22 cellular contexts compared by ENCODE assay signal in the genomic region with DNA sequence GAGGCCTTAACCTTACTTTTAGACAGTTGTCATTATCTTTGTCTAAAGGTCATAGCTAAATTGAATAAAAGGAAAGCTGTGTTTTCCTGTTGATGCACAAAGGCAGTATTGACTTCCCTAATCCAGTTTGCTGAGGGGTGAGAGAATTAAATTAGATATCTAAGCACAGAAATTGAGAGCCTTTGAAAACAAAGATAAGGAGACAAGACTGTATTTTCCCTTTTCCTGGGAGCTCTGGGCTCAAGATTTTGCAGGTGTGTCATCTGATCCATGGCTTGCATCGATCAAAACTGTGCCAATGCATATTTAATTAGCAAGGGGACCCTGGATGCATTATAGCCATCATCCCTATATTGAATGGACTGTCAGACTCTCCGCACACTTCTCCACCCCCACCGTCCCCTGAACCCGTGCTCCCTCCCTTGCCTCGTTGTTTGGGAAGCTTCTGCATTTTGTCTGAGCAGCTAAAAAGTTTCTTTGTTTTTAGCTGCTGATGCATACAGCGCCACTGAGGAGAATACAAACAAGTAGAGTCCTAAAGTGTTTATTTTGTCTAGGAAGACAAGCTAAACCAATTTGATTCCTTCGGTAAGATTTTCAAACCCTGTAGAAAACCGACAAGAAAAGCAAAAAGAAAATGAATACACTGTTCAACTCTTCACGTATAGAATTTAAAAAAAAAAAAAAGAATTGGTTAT.
DNase-seq lines count a peak whose midpoint lies in the region; ATAC-seq, FAIRE-seq and TF ChIP-seq lines count a peak whose summit lies in the region.
"Had no signal": no experiment of that assay in that cellular context is flagged by ENCODE, and none has a peak within 500 bp of the region (broad histone marks: within the 10 kb centered on the region; RNA-seq: fewer than 3 reads in every experiment).

No MANE protein-coding gene starts in this region.

- no peaks in the 10 kb centered on the region for H3K9me3 Mint-ChIP-seq in endothelial cell (ENCODE audit: unreplicated experiment)
- H3K9me3 Mint-ChIP-seq: activated naive CD4-positive, alpha-beta T cell treated with anti-CD3 and anti-CD28 coated beads, Interleukin-2, amount 10 ng/mL, durations not matched to agents 7 days and 5 days; IgD-negative memory B cell had no signal

- no peak for TF ChIP-seq CTCF in endothelial cell (IDR thresholded peaks at IDR 0.05; ENCODE audit: unreplicated experiment)

- no peak overlapping the region for H3K4me3 Mint-ChIP-seq in endothelial cell (ENCODE audit: unreplicated experiment)
- H3K4me3 Mint-ChIP-seq: activated naive CD4-positive, alpha-beta T cell treated with anti-CD3 and anti-CD28 coated beads, Interleukin-2, amount 10 ng/mL, durations not matched to agents 7 days and 5 days; IgD-negative memory B cell had no signal

- H3K4me1 Mint-ChIP-seq in endothelial cell (ENCODE audit: unreplicated experiment) = peaks cover 31% of the 10 kb centered on the region
- H3K4me1 Mint-ChIP-seq: activated naive CD4-positive, alpha-beta T cell treated with anti-CD3 and anti-CD28 coated beads, Interleukin-2, amount 10 ng/mL, durations not matched to agents 7 days and 5 days had no signal

- DNase-seq in G401 (ENCODE audit: low spot score) (peak; percentile 49), SK-MEL-5 (ENCODE audit: low read depth, low spot score) (peak; percentile 27), endothelial cell (ENCODE audit: low spot score) (no peak), nucleus accumbens (lab: John Stamatoyannopoulos, UW) (peak in 44 of 56 donors; percentile 15 to 80 (median 59)), GM19239 (ENCODE audit: insufficient read length, low spot score) (no peak), NOMO-1 (lab: John Stamatoyannopoulos, UW; ENCODE audit: unreplicated experiment in 2 of 2) (no peak)
- DNase-seq in stimulated activated CD8-positive, alpha-beta memory T cell treated with anti-CD3 and anti-CD28 coated beads, Interleukin-4, amount 100 ng/mL, for 48 hours = no peak
- DNase-seq: activated CD4-positive, alpha-beta T cell treated with anti-CD3 and anti-CD28 coated beads, Interleukin-2, amount 50 U/mL, for 4 hours; activated naive CD4-positive, alpha-beta T cell treated with anti-CD3 and anti-CD28 coated beads, Interleukin-2, amount 10 ng/mL, durations not matched to agents 7 days and 5 days; activated T-cell treated with anti-CD3 and anti-CD28 coated beads for 4 hours; colonic mucosa; foreskin fibroblast; GOT3; NCI-H187 treated with DMSO at 0.1 percent for 48 hours; Peyer's patch; stomach had no signal

- no peaks in the 10 kb centered on the region for H3K36me3 Mint-ChIP-seq in endothelial cell (ENCODE audit: low read depth, unreplicated experiment)
- H3K36me3 Mint-ChIP-seq: activated naive CD4-positive, alpha-beta T cell treated with anti-CD3 and anti-CD28 coated beads, Interleukin-2, amount 10 ng/mL, durations not matched to agents 7 days and 5 days; IgD-negative memory B cell had no signal

- FAIRE-seq in GM19239 (lab: Jason Lieb, UNC) = no peak
- FAIRE-seq: astrocyte, GM18507 had no signal

- peak overlapping the region; percentile 81 for H3K27ac Mint-ChIP-seq in endothelial cell (ENCODE audit: unreplicated experiment)
- H3K27ac Mint-ChIP-seq: activated naive CD4-positive, alpha-beta T cell treated with anti-CD3 and anti-CD28 coated beads, Interleukin-2, amount 10 ng/mL, durations not matched to agents 7 days and 5 days; IgD-negative memory B cell had no signal

- in situ Hi-C loops in G401 (cut with HindIII; ENCODE audit: low sequenced_read_pairs) = no loop called here
- in situ Hi-C loops in SK-MEL-5 (cut with HindIII; ENCODE audit: low pct_unique_long_range_greater_than_20kb, low sequenced_read_pairs) = no loop called here

- H3K27me3 Mint-ChIP-seq in endothelial cell (ENCODE audit: unreplicated experiment) = peaks cover 1% of the 10 kb centered on the region
- H3K27me3 Mint-ChIP-seq: activated naive CD4-positive, alpha-beta T cell treated with anti-CD3 and anti-CD28 coated beads, Interleukin-2, amount 10 ng/mL, durations not matched to agents 7 days and 5 days; IgD-negative memory B cell had no signal

- no peak for ATAC-seq in GM21529 (IDR thresholded peaks at IDR 0.05; ENCODE audit: unreplicated experiment)
- ATAC-seq: sciatic nerve, SK-N-SH treated with all-trans-retinoic acid at 6 μM for 48 hours had no signal

Comparison
In these comparisons a context has a peak if more than half of its experiments do, and no peak if none do; other contexts are left out.
1. DNase-seq: peak in G401 (single experiment), SK-MEL-5 (single experiment) and nucleus accumbens (44 of 56); none in endothelial cell (single experiment), GM19239 (single experiment), stimulated activated CD8-positive, alpha-beta memory T cell treated with anti-CD3 and anti-CD28 coated beads, Interleukin-4, amount 100 ng/mL, for 48 hours (single experiment) and NOMO-1 (0 of 2).